Comparison of ENCODE assay signal across 10 cellular contexts in the genomic region with DNA sequence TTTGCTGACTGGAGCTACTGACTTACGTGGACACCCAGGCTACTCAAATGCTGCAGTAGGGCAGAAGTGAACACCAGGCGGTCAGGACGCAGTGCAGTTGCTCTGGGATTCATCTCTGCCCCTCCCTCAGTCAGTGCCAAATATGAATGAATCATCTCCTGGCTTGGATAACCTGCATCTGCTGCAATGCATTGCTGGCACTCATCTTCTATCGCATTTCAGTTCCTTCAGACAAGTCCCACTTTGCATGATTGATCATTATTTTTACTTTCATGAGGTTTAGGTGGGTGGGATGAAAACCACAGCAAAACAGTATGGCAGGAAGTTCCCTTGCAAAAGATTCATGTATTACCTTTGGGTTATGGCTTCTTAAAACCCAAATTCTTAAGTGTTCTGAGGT.
A peak's percentile ranks its signal among the peaks of the same experiment; 100 is the strongest.
DNase-seq lines count a peak whose midpoint lies in the region; ATAC-seq, FAIRE-seq and TF ChIP-seq lines count a peak whose summit lies in the region.
"Had no signal": no experiment of that assay in that cellular context is flagged by ENCODE, and none has a peak within 500 bp of the region (broad histone marks: within the 10 kb centered on the region; RNA-seq: fewer than 3 reads in every experiment).

No MANE protein-coding gene starts in this region.

- H2AK9ac ChIP-seq in IMR-90 (replicated peaks; ENCODE audit: low read depth, low read length, poor library complexity): no peak overlapping the region

- H3K27me3 ChIP-seq in IMR-90 (ENCODE audit: control insufficient read depth, insufficient read depth, low read length) (peaks cover 21% of the 10 kb centered on the region), bronchial epithelial cell (ENCODE audit: control insufficient read depth, insufficient read depth, low read length) (peaks cover 3% of the 10 kb centered on the region), ovary (no peaks in the 10 kb centered on the region)

- H3K9me3 ChIP-seq in IMR-90 (ENCODE audit: control insufficient read depth, insufficient read depth, low read length) (no peaks in the 10 kb centered on the region), ovary (no peaks in the 10 kb centered on the region)

- H2BK120ac ChIP-seq in IMR-90 (ENCODE audit: low read depth, low read length): no peak overlapping the region

- no peaks in the 10 kb centered on the region for H4K20me1 ChIP-seq in IMR-90 (ENCODE audit: insufficient read depth, low read length)

- H3K4me3 ChIP-seq in IMR-90 (ENCODE audit: insufficient read depth, low read depth, low read length) (no peak overlapping the region), bronchial epithelial cell (ENCODE audit: low read depth, low read length) (no peak overlapping the region), ovary (no peak overlapping the region)
- H3K4me3 ChIP-seq: skin epidermis had no signal

- H2AFZ ChIP-seq in IMR-90 (replicated peaks; ENCODE audit: low read length, poor library complexity): no peak overlapping the region

- no CpG with 5 or more reads among the region's 4 CpGs for WGBS in IMR-90 (ENCODE audit: extremely low coverage in 2 of 2, insufficient read length in 1 of 2), 2 experiments
- 27 to 41% (median 28%) methylated on average over 4 of the region's 4 CpGs for WGBS in ovary, 3 donors

- H4K91ac ChIP-seq in IMR-90 (ENCODE audit: insufficient read depth, low read depth, low read length): no peak overlapping the region

- no TSS peak for BruUV-seq in IMR-90 (replicated peaks; lab: Mats Ljungman, UMichigan)

- intact Hi-C loops in IMR-90 (cut with micrococcal nuclease) (no loop called here), ovary (cut with DNase I) (no loop called here)

- no peak overlapping the region for H4K5ac ChIP-seq in IMR-90 (ENCODE audit: low read depth, low read length)

- POLR2A ChIA-PET in IMR-90 (lab: Charles Lee; ENCODE audit: unreplicated experiment): no interaction called here

- no peak overlapping the region for H3K4me2 ChIP-seq in IMR-90 (ENCODE audit: low read depth, low read length)

- ATAC-seq in IMR-90 (ENCODE audit: low read depth): peak; percentile 77
- no peak for ATAC-seq in HG02759 (IDR thresholded peaks at IDR 0.05; ENCODE audit: unreplicated experiment)

- H3K4ac ChIP-seq in IMR-90 (ENCODE audit: low read depth, low read length): no peak overlapping the region

- no peaks in the 10 kb centered on the region for H3K9me1 ChIP-seq in IMR-90 (ENCODE audit: insufficient read depth, low read length)

- no peak overlapping the region for H2BK5ac ChIP-seq in IMR-90 (ENCODE audit: low read depth, low read length, poor library complexity, severe bottlenecking)

- H3K56ac ChIP-seq in IMR-90 (ENCODE audit: extremely low read depth, insufficient read depth, low read length): no peak overlapping the region

- H2BK20ac ChIP-seq in IMR-90 (ENCODE audit: low read depth, low read length): no peak overlapping the region

- H3K79me1 ChIP-seq in IMR-90 (ENCODE audit: low read depth in 1 of 2, low read length in 2 of 2): no peaks in the 10 kb centered on the region

- H3K18ac ChIP-seq in IMR-90 (ENCODE audit: low read depth, low read length): no peak overlapping the region

- H4K8ac ChIP-seq in IMR-90 (ENCODE audit: low read depth in 2 of 2, low read length in 2 of 2): no peak overlapping the region

- DNase-seq in EH (ENCODE audit: low read depth) (peak; percentile 72), IMR-90 (peak; percentile 79), bronchial epithelial cell (ENCODE audit: low read depth) (peak; percentile 52), ovary (peak in 3 of 5 donors; percentile 19 to 22 (median 21)), HUDEP-2 (lab: John Stamatoyannopoulos, UW; ENCODE audit: unreplicated experiment in 76 of 76) (no peak), NCI-H1105 treated with DMSO at 0.1 percent for 48 hours (lab: John Stamatoyannopoulos, UW) (no peak)
- DNase-seq: head of caudate nucleus, midbrain had no signal

- H3K9ac ChIP-seq in IMR-90 (ENCODE audit: low read depth, low read length): no peak overlapping the region

- FAIRE-seq in bronchial epithelial cell (lab: Jason Lieb, UNC): no peak

- CTCF ChIA-PET in IMR-90 (lab: Yijun Ruan, JAX): interaction anchor here (0.6 to 1.2 kb wide), 2 partner anchors 21 to 409 kb away, joined by 3 to 4 read pairs; no protein-coding TSS in a partner anchor

- H3K27ac ChIP-seq in IMR-90 (ENCODE audit: insufficient read depth, low read length): no peak overlapping the region
- no peak overlapping the region for H3K27ac ChIP-seq in ovary
- H3K27ac ChIP-seq: skin epidermis had no signal

- H2AK5ac ChIP-seq in IMR-90 (ENCODE audit: low read depth, low read length): no peak overlapping the region

- TF ChIP-seq CTCF in IMR-90 (conservative IDR thresholded peaks at IDR 0.05; ENCODE audit: low read depth, low read length): no peak
- TF ChIP-seq CTCF in bronchial epithelial cell (IDR thresholded peaks at IDR 0.05; ENCODE audit: insufficient read depth, low read length, severe bottlenecking): no peak
- no peak for TF ChIP-seq CTCF in ovary (IDR thresholded peaks at IDR 0.05)

- H3K23ac ChIP-seq in IMR-90 (ENCODE audit: low read depth, low read length): no peak overlapping the region

- TF ChIP-seq RAD21 in IMR-90 (IDR thresholded peaks at IDR 0.05; ENCODE audit: low read length): no peak

- dilution Hi-C loops in IMR-90 (cut with HindIII; ENCODE audit: low sequenced_read_pairs, unreplicated experiment): no loop called here

- in situ Hi-C loops in IMR-90 (cut with MboI; ENCODE audit: low sequenced_read_pairs): no loop called here

- no peaks in the 10 kb centered on the region for H3K36me3 ChIP-seq in IMR-90 (ENCODE audit: control insufficient read depth, insufficient read depth, low read length)
- H3K36me3 ChIP-seq in bronchial epithelial cell (ENCODE audit: control insufficient read depth, insufficient read depth, low read length): no peaks in the 10 kb centered on the region
- no peaks in the 10 kb centered on the region for H3K36me3 ChIP-seq in ovary

- H3K4me1 ChIP-seq in IMR-90 (ENCODE audit: control insufficient read depth, insufficient read depth, low read length) (no peaks in the 10 kb centered on the region), ovary (ENCODE audit: insufficient read depth) (no peaks in the 10 kb centered on the region)

- TF ChIP-seq EP300 in ovary (IDR thresholded peaks at IDR 0.05): no peak

- no peak overlapping the region for H3K14ac ChIP-seq in IMR-90 (replicated peaks; ENCODE audit: low read depth, low read length)

- TF ChIP-seq POLR2A in IMR-90 (IDR thresholded peaks at IDR 0.05; ENCODE audit: low read depth, low read length): no peak
- no peak for TF ChIP-seq POLR2A in ovary (IDR thresholded peaks at IDR 0.05)

- H2BK15ac ChIP-seq in IMR-90 (ENCODE audit: low read depth, low read length): no peak overlapping the region

TF ChIP-seq in IMR-90, 13 proteins besides CTCF, POLR2A, EP300 and RAD21:
- TF ChIP-seq MAFK (IDR thresholded peaks at IDR 0.05; ENCODE audit: low read depth, low read length): no peak
- no peak for TF ChIP-seq RFX5 (IDR thresholded peaks at IDR 0.05; ENCODE audit: low read depth, low read length)
- no peak for TF ChIP-seq CEBPB (IDR thresholded peaks at IDR 0.05; ENCODE audit: low read depth, low read length)
- no peak for TF ChIP-seq SMC3 (IDR thresholded peaks at IDR 0.05; ENCODE audit: low read depth, low read length)
- no peak for TF ChIP-seq MAZ (IDR thresholded peaks at IDR 0.05; ENCODE audit: borderline replicate concordance, low read depth, low read length)
- no peak for TF ChIP-seq RCOR1 (IDR thresholded peaks at IDR 0.05; ENCODE audit: insufficient replicate concordance, low read length)
- TF ChIP-seq, protein P1, sequence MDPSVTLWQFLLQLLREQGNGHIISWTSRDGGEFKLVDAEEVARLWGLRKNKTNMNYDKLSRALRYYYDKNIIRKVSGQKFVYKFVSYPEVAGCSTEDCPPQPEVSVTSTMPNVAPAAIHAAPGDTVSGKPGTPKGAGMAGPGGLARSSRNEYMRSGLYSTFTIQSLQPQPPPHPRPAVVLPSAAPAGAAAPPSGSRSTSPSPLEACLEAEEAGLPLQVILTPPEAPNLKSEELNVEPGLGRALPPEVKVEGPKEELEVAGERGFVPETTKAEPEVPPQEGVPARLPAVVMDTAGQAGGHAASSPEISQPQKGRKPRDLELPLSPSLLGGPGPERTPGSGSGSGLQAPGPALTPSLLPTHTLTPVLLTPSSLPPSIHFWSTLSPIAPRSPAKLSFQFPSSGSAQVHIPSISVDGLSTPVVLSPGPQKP (IDR thresholded peaks at IDR 0.05; ENCODE audit: borderline replicate concordance, low read depth, low read length): no peak
- TF ChIP-seq, protein P2, sequence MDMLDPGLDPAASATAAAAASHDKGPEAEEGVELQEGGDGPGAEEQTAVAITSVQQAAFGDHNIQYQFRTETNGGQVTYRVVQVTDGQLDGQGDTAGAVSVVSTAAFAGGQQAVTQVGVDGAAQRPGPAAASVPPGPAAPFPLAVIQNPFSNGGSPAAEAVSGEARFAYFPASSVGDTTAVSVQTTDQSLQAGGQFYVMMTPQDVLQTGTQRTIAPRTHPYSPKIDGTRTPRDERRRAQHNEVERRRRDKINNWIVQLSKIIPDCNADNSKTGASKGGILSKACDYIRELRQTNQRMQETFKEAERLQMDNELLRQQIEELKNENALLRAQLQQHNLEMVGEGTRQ (IDR thresholded peaks at IDR 0.05; ENCODE audit: low read depth, low read length): no peak
- TF ChIP-seq FOS (IDR thresholded peaks at IDR 0.05; ENCODE audit: low read depth, low read length): no peak
- TF ChIP-seq MXI1 (IDR thresholded peaks at IDR 0.05; ENCODE audit: borderline replicate concordance, low read depth, low read length): no peak
- TF ChIP-seq NFE2L2 (IDR thresholded peaks at IDR 0.05; ENCODE audit: low read depth, low read length): no peak
- TF ChIP-seq CHD1 (IDR thresholded peaks at IDR 0.05; ENCODE audit: low read depth, low read length): no peak
- no peak for TF ChIP-seq BHLHE40 (IDR thresholded peaks at IDR 0.05; ENCODE audit: low read depth, low read length)

Comparison
In these comparisons a context has a peak if more than half of its experiments do, and no peak if none do; other contexts are left out.
1. DNase-seq: peak in EH (single experiment), IMR-90 (single experiment), bronchial epithelial cell (single experiment) and ovary (3 of 5); none in HUDEP-2 (0 of 76) and NCI-H1105 treated with DMSO at 0.1 percent for 48 hours (single experiment).